Comparison of ENCODE assay signal across 9 cellular contexts in genomic region chr3:118884748-118885206, GRCh38.
DNase-seq lines count a peak whose midpoint lies in the region; ATAC-seq, FAIRE-seq and TF ChIP-seq lines count a peak whose summit lies in the region.
"Had no signal": no experiment of that assay in that cellular context is flagged by ENCODE, and none has a peak within 500 bp of the region (broad histone marks: within the 10 kb centered on the region; RNA-seq: fewer than 3 reads in every experiment).

No MANE protein-coding gene starts in this region.

- peak; percentile 62 for DNase-seq in NCI-H1436 (lab: John Stamatoyannopoulos, UW)
- DNase-seq in NCI-H1436 treated with DMSO at 0.1 percent for 48 hours (lab: John Stamatoyannopoulos, UW), result no peak
- peak; percentile 84 for DNase-seq in NCI-H1105 treated with DMSO at 0.1 percent for 48 hours (lab: John Stamatoyannopoulos, UW)
- DNase-seq in UCSD-AML1 (lab: John Stamatoyannopoulos, UW; ENCODE audit: unreplicated experiment), result peak; percentile 61
- peak; percentile 85 to 93 (median 88) for DNase-seq in body of pancreas
- DNase-seq in stimulated activated CD4-positive, alpha-beta T cell treated with anti-CD3 and anti-CD28 coated beads, Interleukin-1b, Interleukin-23, amount 100 ng/mL, for 24 hours (ENCODE audit: low read depth in 4 of 4, low spot score in 1 of 4), result peak; percentile 66 to 72 (median 70)

- H3K4me3 ChIP-seq in body of pancreas, result no peak overlapping the region
- H3K4me3 ChIP-seq: BLaER1 had no signal

- no peaks in the 10 kb centered on the region for H3K4me1 ChIP-seq in body of pancreas
- H3K4me1 ChIP-seq: BLaER1 had no signal

- no peaks in the 10 kb centered on the region for H3K36me3 ChIP-seq in body of pancreas (replicated peaks in 1 of 2; ENCODE audit: insufficient read depth in 1 of 2, low read depth in 2 of 2)
- H3K36me3 ChIP-seq: BLaER1 had no signal

- no peaks in the 10 kb centered on the region for H3K27me3 ChIP-seq in body of pancreas
- H3K27me3 ChIP-seq: BLaER1 had no signal

- intact Hi-C loops in body of pancreas (cut with DNase I), result loop anchor here (5.0 to 10.0 kb wide), 2 partner anchors 153 to 360 kb away; partner anchors contain the start of gene B4GALT4

- no peaks in the 10 kb centered on the region for H3K9me3 ChIP-seq in body of pancreas
- H3K9me3 ChIP-seq: BLaER1 had no signal

- peak; percentile 87 to 98 (median 95) for TF ChIP-seq CTCF in body of pancreas (IDR thresholded peaks at IDR 0.05)

- peak; percentile 79 for FAIRE-seq in islet of Langerhans (lab: Jason Lieb, UNC)

- H3K27ac ChIP-seq in body of pancreas, result no peak overlapping the region
- H3K27ac ChIP-seq: BLaER1 had no signal

- ATAC-seq in HG02642 (IDR thresholded peaks at IDR 0.05; ENCODE audit: poor library complexity, unreplicated experiment) (peak; percentile 88), body of pancreas (peak; percentile 84)

- no peak for TF ChIP-seq POLR2A in body of pancreas (IDR thresholded peaks at IDR 0.05)

- 0 to 2% methylated on average over 3 of the region's 3 CpGs for WGBS in body of pancreas, 2 donors
